ENCODE assay signal across 8 cellular contexts in the genomic region with DNA sequence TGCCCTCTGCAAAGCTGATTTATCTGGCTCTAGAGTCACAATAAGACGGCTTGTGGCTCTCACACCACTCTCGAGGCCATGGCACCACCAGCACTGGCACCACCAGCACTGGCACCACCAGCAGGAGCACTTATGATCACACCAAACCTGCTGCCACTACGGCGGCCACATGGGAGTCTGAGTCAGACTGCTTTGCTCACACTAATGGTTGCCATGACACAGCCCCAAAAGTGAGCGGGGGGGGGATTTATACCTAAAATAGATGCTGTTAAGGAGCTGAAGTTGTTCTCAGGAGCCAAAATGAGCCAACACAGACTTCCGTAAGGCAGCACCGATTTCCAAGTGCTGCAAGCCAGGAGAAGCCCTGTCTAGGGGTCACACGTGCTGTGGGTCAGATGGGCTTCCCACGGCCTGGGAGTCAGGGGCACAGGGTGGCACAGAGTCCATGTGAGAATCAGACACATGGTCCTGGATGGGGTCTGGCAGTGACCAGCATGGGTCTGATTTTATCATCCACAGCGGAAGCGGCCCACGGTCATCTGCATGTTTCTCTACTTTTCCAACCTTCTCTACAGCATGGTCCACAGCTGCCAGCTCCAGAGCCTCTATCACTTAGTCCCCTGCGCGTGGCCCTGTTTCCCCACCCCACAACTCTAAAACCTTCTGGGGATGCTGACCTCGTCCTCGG. TPM values are rescaled to one million over a fixed set of nuclear protein-coding genes. Genes with fewer than 3 reads are reported as not detected.
DNase-seq lines count a peak whose midpoint lies in the region; ATAC-seq and TF ChIP-seq lines count a peak whose summit lies in the region.

No MANE protein-coding gene starts in this region.

- H3K18ac ChIP-seq in neuronal stem cell (ENCODE audit: low read length), result no peak overlapping the region

- H4K8ac ChIP-seq in neuronal stem cell (ENCODE audit: low read depth, low read length), result no peak overlapping the region

- H3K9ac ChIP-seq in neuronal stem cell (ENCODE audit: low read depth, low read length, poor library complexity), result peak overlapping the region; percentile 7

- TF ChIP-seq CTCF in cardiac fibroblast (IDR thresholded peaks at IDR 0.05; ENCODE audit: low read depth, low read length), result no peak
- TF ChIP-seq CTCF in A673 (conservative IDR thresholded peaks at IDR 0.05; ENCODE audit: low read depth, low read length), result no peak

- H3K27me3 ChIP-seq in neuronal stem cell (ENCODE audit: control insufficient read depth in 3 of 3, insufficient read depth in 3 of 3, low read depth in 1 of 3, low read length in 3 of 3) (no peaks in the 10 kb centered on the region), A673 (replicated peaks; ENCODE audit: insufficient read depth, low read depth, low read length, poor library complexity) (no peaks in the 10 kb centered on the region)

- ATAC-seq in HG02970 (IDR thresholded peaks at IDR 0.05; ENCODE audit: low FRiP score, unreplicated experiment), result no peak

- intact Hi-C loops in A673 (cut with micrococcal nuclease; ENCODE audit: unreplicated experiment), result no loop called here

- H3K4me1 ChIP-seq in neuronal stem cell (ENCODE audit: control insufficient read depth in 2 of 2, insufficient read depth in 1 of 2, low read depth in 1 of 2, low read length in 2 of 2) (peaks cover 5 to 7% of the 10 kb centered on the region in 2 donors), A673 (ENCODE audit: insufficient read depth, low read length, poor library complexity, severe bottlenecking) (no peaks in the 10 kb centered on the region)

- POLR2A ChIA-PET in A673 (lab: Charles Lee; ENCODE audit: low non-redundant PET), result no interaction called here

- H2BK5ac ChIP-seq in neuronal stem cell (ENCODE audit: low read length), result no peak overlapping the region

- H3K79me1 ChIP-seq in neuronal stem cell (ENCODE audit: low read depth, low read length), result no peaks in the 10 kb centered on the region

- H2AK5ac ChIP-seq in neuronal stem cell (ENCODE audit: low read depth, low read length), result no peak overlapping the region

- H3K4ac ChIP-seq in neuronal stem cell (ENCODE audit: low read length), result no peak overlapping the region

- peak overlapping the region; percentile 47 for H3K14ac ChIP-seq in neuronal stem cell (ENCODE audit: low read length)

- no peak overlapping the region for H2BK15ac ChIP-seq in neuronal stem cell (ENCODE audit: low read length)

- H2BK120ac ChIP-seq in neuronal stem cell (ENCODE audit: low read depth, low read length), result no peak overlapping the region

- no peak overlapping the region for H3K23ac ChIP-seq in neuronal stem cell (ENCODE audit: low read depth, low read length, poor library complexity)

- CTCF ChIA-PET in A673 (lab: Charles Lee), result no interaction called here

- H3K36me3 ChIP-seq in neuronal stem cell (replicated peaks in 1 of 2; ENCODE audit: control insufficient read depth in 2 of 2, insufficient read depth in 2 of 2, low read length in 2 of 2) (no peaks in the 10 kb centered on the region), A673 (ENCODE audit: insufficient read depth, low read length, poor library complexity, severe bottlenecking) (peaks cover 19% of the 10 kb centered on the region)

- no peak overlapping the region for H2AFZ ChIP-seq in neuronal stem cell (ENCODE audit: low read length)

- H4K91ac ChIP-seq in neuronal stem cell (ENCODE audit: low read depth, low read length, poor library complexity), result no peak overlapping the region

- peak; percentile 55 for DNase-seq in stimulated activated CD4-positive, alpha-beta T cell treated with anti-CD3 and anti-CD28 coated beads, Interleukin-15, amount 100 ng/mL, for 24 hours
- DNase-seq in stimulated activated CD4-positive, alpha-beta T cell treated with anti-CD3 and anti-CD28 coated beads, Interleukin-12 subunit alpha, Interleukin-12 subunit beta, amount 100 ng/mL, for 4 hours, result no peak
- DNase-seq in cardiac fibroblast (ENCODE audit: low read depth in 2 of 2), result peak; percentile 51 to 76
- no peak for DNase-seq in neuronal stem cell (ENCODE audit: low spot score)
- no peak for DNase-seq in A673 (ENCODE audit: low spot score)
- DNase-seq in COLO829 (ENCODE audit: low spot score), result no peak
- DNase-seq in retina, result no peak

- H2BK12ac ChIP-seq in neuronal stem cell (ENCODE audit: low read length), result no peak overlapping the region

- peaks cover 8 to 13% of the 10 kb centered on the region in 2 donors for H3K9me3 ChIP-seq in neuronal stem cell (replicated peaks in 1 of 2; ENCODE audit: control insufficient read depth in 2 of 2, insufficient read depth in 1 of 2, low read depth in 1 of 2, low read length in 2 of 2)
- H3K9me3 ChIP-seq in A673 (ENCODE audit: low read depth, low read length, poor library complexity, severe bottlenecking), result peaks cover 16% of the 10 kb centered on the region

- BruUV-seq in A673 (replicated peaks; lab: Mats Ljungman, UMichigan), result no TSS peak

- H3K27ac ChIP-seq in neuronal stem cell (replicated peaks; ENCODE audit: low read length) (no peak overlapping the region), A673 (ENCODE audit: low read depth, low read length, poor library complexity, severe bottlenecking) (no peak overlapping the region)

- H3K4me2 ChIP-seq in neuronal stem cell (ENCODE audit: insufficient read depth, low read length, poor library complexity, severe bottlenecking), result no peak overlapping the region

- no CpG with 5 or more reads among the region's 16 CpGs for WGBS in neuronal stem cell (ENCODE audit: extremely low coverage in 2 of 2, insufficient read length in 2 of 2, insufficient replicate concordance in 1 of 2), 2 donors

- H3K4me3 ChIP-seq in cardiac fibroblast (replicated peaks in 1 of 2; ENCODE audit: low read depth in 2 of 2, low read length in 2 of 2) (no peak overlapping the region), neuronal stem cell (ENCODE audit: low read length in 2 of 2) (no peak overlapping the region), A673 (ENCODE audit: low read depth, low read length, poor library complexity, severe bottlenecking) (no peak overlapping the region)

RNA-seq across cellular contexts. Expression of a gene that starts 16.7 kb away (rescaled TPM):
- 47.2 TPM for polyA plus RNA-seq in neuronal stem cell (2013, experiment 1 of 2)
- 47.4 TPM for polyA plus RNA-seq in neuronal stem cell (2013, experiment 2 of 2)
- total RNA-seq in A673 (2021), result 109 and 123 TPM in 2 replicates

Comparison
In these comparisons a context has a peak if more than half of its experiments do, and no peak if none do; other contexts are left out.
1. DNase-seq: peak in stimulated activated CD4-positive, alpha-beta T cell treated with anti-CD3 and anti-CD28 coated beads, Interleukin-15, amount 100 ng/mL, for 24 hours (single experiment) and cardiac fibroblast (2 of 2); none in stimulated activated CD4-positive, alpha-beta T cell treated with anti-CD3 and anti-CD28 coated beads, Interleukin-12 subunit alpha, Interleukin-12 subunit beta, amount 100 ng/mL, for 4 hours (single experiment), neuronal stem cell (single experiment), A673 (single experiment), COLO829 (single experiment) and retina (single experiment).